ENCODE assay signal across 8 cellular contexts in genomic region chr10:93198401-93199175, GRCh38.
DNase-seq lines count a peak whose midpoint lies in the region; ATAC-seq, FAIRE-seq and TF ChIP-seq lines count a peak whose summit lies in the region.

No MANE protein-coding gene starts in this region.

- TF ChIP-seq CTCF in A673 (conservative IDR thresholded peaks at IDR 0.05; ENCODE audit: low read depth, low read length) (no peak), endothelial cell of umbilical vein (IDR thresholded peaks at IDR 0.05; ENCODE audit: extremely low read depth in 1 of 2, insufficient read depth in 1 of 2, low read depth in 1 of 2, low read length in 2 of 2) (no peak)

- FAIRE-seq in endothelial cell of umbilical vein (lab: Jason Lieb, UNC) = no peak

- no peak overlapping the region for H3K9ac ChIP-seq in endothelial cell of umbilical vein (replicated peaks; ENCODE audit: extremely low read depth, insufficient read depth, low read length)
- H3K9ac ChIP-seq in mucosa of rectum (ENCODE audit: low read depth in 1 of 2, low read length in 2 of 2) = no peak overlapping the region

- CTCF ChIA-PET in A673 (lab: Charles Lee) = interaction anchor here (0.7 kb wide), 1 partner anchor 192 kb away, joined by 3 read pairs; no protein-coding TSS in a partner anchor
- CTCF ChIA-PET in endothelial cell of umbilical vein (lab: Charles Lee) = interaction anchor here (0.9 to 1.9 kb wide), 4 partner anchors 9 to 83 kb away, joined by 3 to 8 read pairs (median 4); no protein-coding TSS in a partner anchor

- H3K9me3 ChIP-seq in A673 (ENCODE audit: low read depth, low read length, poor library complexity, severe bottlenecking) (no peaks in the 10 kb centered on the region), MG63 (no peaks in the 10 kb centered on the region), endothelial cell of umbilical vein (replicated peaks; ENCODE audit: control insufficient read depth, insufficient read depth, low read length) (no peaks in the 10 kb centered on the region), mucosa of rectum (ENCODE audit: control insufficient read depth in 2 of 2, low read length in 2 of 2) (no peaks in the 10 kb centered on the region)

- ATAC-seq in HG02678 (IDR thresholded peaks at IDR 0.05; ENCODE audit: unreplicated experiment) = no peak

- TF ChIP-seq POLR2A in endothelial cell of umbilical vein (IDR thresholded peaks at IDR 0.05; ENCODE audit: low read depth, low read length) = no peak

- intact Hi-C loops in A673 (cut with micrococcal nuclease; ENCODE audit: unreplicated experiment) = no loop called here
- intact Hi-C loops in endothelial cell of umbilical vein (cut with micrococcal nuclease) = no loop called here

- peak overlapping the region; percentile 57 for H3K4me2 ChIP-seq in endothelial cell of umbilical vein (ENCODE audit: insufficient read depth, low read length)

- H3K27ac ChIP-seq in A673 (ENCODE audit: low read depth, low read length, poor library complexity, severe bottlenecking) (no peak overlapping the region), endothelial cell of umbilical vein (ENCODE audit: insufficient read depth, low read depth, low read length) (no peak overlapping the region), mucosa of rectum (ENCODE audit: low read depth in 2 of 2, low read length in 2 of 2) (no peak overlapping the region)

- DNase-seq in A673 (ENCODE audit: low spot score) (peak; percentile 14), MG63 (peak; percentile 45), endothelial cell of umbilical vein (ENCODE audit: low read depth, low spot score) (no peak), NCI-H510A treated with DMSO at 0.1 percent for 48 hours (lab: John Stamatoyannopoulos, UW) (no peak), UCSD-AML1 (lab: John Stamatoyannopoulos, UW; ENCODE audit: unreplicated experiment) (no peak)
- no peak for DNase-seq in NK-92 treated with Interleukin-12 subunit alpha and Interleukin-12 subunit beta, amount 100 ng/mL, for 24 hours (lab: John Stamatoyannopoulos, UW)

- POLR2A ChIA-PET in A673 (lab: Charles Lee; ENCODE audit: low non-redundant PET) (interaction anchor here (0.6 kb wide), 1 partner anchor 299 kb away, joined by 3 read pairs; no protein-coding TSS in a partner anchor), endothelial cell of umbilical vein (lab: Charles Lee) (interaction anchor here (0.6 kb wide), 1 partner anchor 34 kb away, joined by 3 read pairs; no protein-coding TSS in a partner anchor)

- dilution Hi-C loops in endothelial cell of umbilical vein (cut with MboI; ENCODE audit: extremely low pct_ligation_motif_present, low sequenced_read_pairs) = no loop called here

- H3K4me1 ChIP-seq in A673 (ENCODE audit: insufficient read depth, low read length, poor library complexity, severe bottlenecking) (no peaks in the 10 kb centered on the region), endothelial cell of umbilical vein (ENCODE audit: control insufficient read depth, extremely low read depth, insufficient read depth, low read length) (peaks cover 16% of the 10 kb centered on the region), mucosa of rectum (ENCODE audit: control insufficient read depth in 2 of 2, insufficient read depth in 2 of 2, low read length in 2 of 2) (peaks cover 5 to 13% of the 10 kb centered on the region in 2 donors)

- peak overlapping the region; percentile 69 for H2AFZ ChIP-seq in endothelial cell of umbilical vein (ENCODE audit: low read depth, low read length)

- no peaks in the 10 kb centered on the region for H3K79me2 ChIP-seq in endothelial cell of umbilical vein (ENCODE audit: control insufficient read depth, insufficient read depth, low read length)

- no peaks in the 10 kb centered on the region for H3K36me3 ChIP-seq in A673 (ENCODE audit: insufficient read depth, low read length, poor library complexity, severe bottlenecking)
- no peaks in the 10 kb centered on the region for H3K36me3 ChIP-seq in MG63
- no peaks in the 10 kb centered on the region for H3K36me3 ChIP-seq in endothelial cell of umbilical vein (ENCODE audit: control insufficient read depth in 2 of 2, extremely low read depth in 1 of 2, insufficient read depth in 2 of 2, low read length in 2 of 2)
- H3K36me3 ChIP-seq in mucosa of rectum (ENCODE audit: control insufficient read depth in 2 of 2, insufficient read depth in 2 of 2, low read length in 2 of 2) = no peaks in the 10 kb centered on the region

- BruUV-seq in A673 (replicated peaks; lab: Mats Ljungman, UMichigan) = no TSS peak
- BruUV-seq in endothelial cell of umbilical vein (replicated peaks; lab: Mats Ljungman, UMichigan) = no TSS peak

- no peaks in the 10 kb centered on the region for H4K20me1 ChIP-seq in endothelial cell of umbilical vein (replicated peaks; ENCODE audit: control insufficient read depth, extremely low read depth, insufficient read depth, low read length)

- peaks cover 4% of the 10 kb centered on the region for H3K27me3 ChIP-seq in A673 (replicated peaks; ENCODE audit: insufficient read depth, low read depth, low read length, poor library complexity)
- no peaks in the 10 kb centered on the region for H3K27me3 ChIP-seq in MG63
- H3K27me3 ChIP-seq in endothelial cell of umbilical vein (ENCODE audit: control insufficient read depth in 2 of 2, insufficient read depth in 2 of 2, low read length in 2 of 2) = peaks cover 3 to 14% of the 10 kb centered on the region in 2 experiments
- H3K27me3 ChIP-seq in mucosa of rectum (ENCODE audit: control insufficient read depth in 2 of 2, insufficient read depth in 2 of 2, low read length in 2 of 2) = no peaks in the 10 kb centered on the region

- H3K4me3 ChIP-seq in A673 (ENCODE audit: low read depth, low read length, poor library complexity, severe bottlenecking) (no peak overlapping the region), MG63 (0 out of 2 replicates have a peak overlapping the region, but pooled peaks have one; percentile 1), endothelial cell of umbilical vein (replicated peaks in 1 of 3; ENCODE audit: insufficient read depth in 1 of 3, low read depth in 1 of 3, low read length in 3 of 3) (peak overlapping the region in 2 of 3 experiments; percentile 21 to 46), mucosa of rectum (ENCODE audit: low read length in 2 of 2) (peak overlapping the region; percentile 55)

- H3K9me1 ChIP-seq in endothelial cell of umbilical vein (replicated peaks; ENCODE audit: control insufficient read depth, extremely low read depth, insufficient read depth, low read length) = no peaks in the 10 kb centered on the region

TF ChIP-seq in endothelial cell of umbilical vein, 7 proteins besides CTCF, POLR2A, EP300 and RAD21:
- TF ChIP-seq FOS (IDR thresholded peaks at IDR 0.05; ENCODE audit: borderline replicate concordance, insufficient read depth, low read length) = no peak
- no peak for TF ChIP-seq POLR2AphosphoS5 (IDR thresholded peaks at IDR 0.05; ENCODE audit: insufficient read depth, low read depth, low read length)
- TF ChIP-seq EZH2 (IDR thresholded peaks at IDR 0.05; ENCODE audit: borderline replicate concordance, low read depth, low read length, severe bottlenecking) = no peak
- no peak for TF ChIP-seq MAX (IDR thresholded peaks at IDR 0.05; ENCODE audit: insufficient read depth, insufficient read length)
- no peak for TF ChIP-seq JUN (IDR thresholded peaks at IDR 0.05; ENCODE audit: borderline replicate concordance, insufficient read depth, insufficient read length, low read depth)
- TF ChIP-seq GATA2 (IDR thresholded peaks at IDR 0.05; ENCODE audit: insufficient read depth, insufficient read length, low read depth, low read length) = no peak
- no peak for TF ChIP-seq MYC (IDR thresholded peaks at IDR 0.05; ENCODE audit: low read depth, low read length)

Comparison
In these comparisons a context has a peak if more than half of its experiments do, and no peak if none do; other contexts are left out.
1. DNase-seq: peak in A673 (single experiment) and MG63 (single experiment); none in endothelial cell of umbilical vein (single experiment), NK-92 treated with Interleukin-12 subunit alpha and Interleukin-12 subunit beta, amount 100 ng/mL, for 24 hours (single experiment), NCI-H510A treated with DMSO at 0.1 percent for 48 hours (single experiment) and UCSD-AML1 (single experiment).